ENCODE assay signal across 16 cellular contexts in genomic region chr18:22981274-22982133, GRCh38. TPM values are rescaled to one million over a fixed set of nuclear protein-coding genes. Genes with fewer than 3 reads are reported as not detected.
DNase-seq lines count a peak whose midpoint lies in the region; ATAC-seq, FAIRE-seq and TF ChIP-seq lines count a peak whose summit lies in the region.
"Had no signal": no experiment of that assay in that cellular context is flagged by ENCODE, and none has a peak within 500 bp of the region (broad histone marks: within the 10 kb centered on the region; RNA-seq: fewer than 3 reads in every experiment).

No MANE protein-coding gene starts in this region.

- H3K36me3 ChIP-seq in cardiac muscle cell (peaks cover 7% of the 10 kb centered on the region), HepG2 (replicated peaks in 1 of 2; ENCODE audit: control insufficient read depth in 1 of 2, insufficient read depth in 2 of 2, low read length in 2 of 2) (peaks cover 3 to 29% of the 10 kb centered on the region in 2 experiments; a peak in 2 of 5 replicates)

- no peak for FAIRE-seq in HepG2 (lab: Jason Lieb, UNC)
- FAIRE-seq: A204.1, H54 had no signal

- H3K9me3 Mint-ChIP-seq in WTC11 = no peaks in the 10 kb centered on the region
- no peaks in the 10 kb centered on the region for H3K9me3 Mint-ChIP-seq in activated T-cell treated with anti-CD3 and anti-CD28 coated beads, Interleukin-2, amount 50 U/mL, for 72 hours

- no peak for TF ChIP-seq POLR2A in HepG2 (IDR thresholded peaks at IDR 0.05; ENCODE audit: insufficient read depth in 1 of 2, low read depth in 2 of 2, low read length in 2 of 2)

- H3K9me3 ChIP-seq in cardiac muscle cell (ENCODE audit: low read depth) (no peaks in the 10 kb centered on the region), HepG2 (ENCODE audit: low read length) (no peaks in the 10 kb centered on the region)

- H3K27me3 ChIP-seq in cardiac muscle cell = no peaks in the 10 kb centered on the region
- no peaks in the 10 kb centered on the region for H3K27me3 ChIP-seq in HepG2 (ENCODE audit: control insufficient read depth in 1 of 2, insufficient read depth in 2 of 2, low read length in 2 of 2)

- 94% methylated on average over 6 of the region's 6 CpGs for WGBS in HepG2 (ENCODE audit: low lambda C conversion rate)

- no peak overlapping the region for H3K4me2 ChIP-seq in HepG2 (ENCODE audit: low read depth, low read length)

- H2AFZ ChIP-seq in HepG2 (ENCODE audit: low read length) = no peak overlapping the region

- peaks cover 15% of the 10 kb centered on the region for H3K4me1 Mint-ChIP-seq in WTC11
- H3K4me1 Mint-ChIP-seq in activated T-cell treated with anti-CD3 and anti-CD28 coated beads, Interleukin-2, amount 50 U/mL, for 72 hours (ENCODE audit: low read depth) = peaks cover 18% of the 10 kb centered on the region

- intact Hi-C loops in cardiac septum (cut with DNase I) (loop anchor here (5.0 to 10.0 kb wide), 2 partner anchors 49 to 187 kb away; partner anchors contain the start of gene RBBP8), HepG2 (cut with micrococcal nuclease; ENCODE audit: unreplicated experiment) (loop anchor here (5.0 kb wide), 1 partner anchor 184 kb away; no protein-coding TSS in a partner anchor)

- no peak for DNase-seq in cardiac muscle cell (ENCODE audit: low read depth in 1 of 2, low spot score in 1 of 2)
- DNase-seq in cardiac septum (ENCODE audit: low spot score) = no peak
- no peak for DNase-seq in WTC11 (ENCODE audit: low spot score)
- DNase-seq in HepG2 (ENCODE audit: low spot score) = no peak
- no peak for DNase-seq in NCI-H2029 (lab: John Stamatoyannopoulos, UW)
- no peak for DNase-seq in activated T-cell treated with anti-CD3 and anti-CD28 coated beads, Interleukin-2, amount 50 U/mL, for 72 hours
- DNase-seq: COR-L47, Kasumi-1, NCI-H1930, NCI-H524 treated with DMSO at 0.1 percent for 48 hours, PC-3 had no signal

- H3K27ac ChIP-seq in cardiac muscle cell (peak overlapping the region; percentile 67), HepG2 (ENCODE audit: extremely low read length, insufficient read depth, low read length) (no peak overlapping the region)
- H3K27ac ChIP-seq: C4-2B had no signal

- no peak overlapping the region for H3K9ac ChIP-seq in HepG2 (ENCODE audit: insufficient read depth, low read depth, low read length)

- POLR2A ChIA-PET in WTC11 (lab: Charles Lee) = no interaction called here
- POLR2A ChIA-PET in HepG2 (lab: Yijun Ruan, JAX) = no interaction called here

- ATAC-seq in WTC11 (no peak), HepG2 (no peak), GM18520 (IDR thresholded peaks at IDR 0.05; ENCODE audit: unreplicated experiment) (no peak), HG02642 (IDR thresholded peaks at IDR 0.05; ENCODE audit: poor library complexity, unreplicated experiment) (no peak)
- ATAC-seq in activated T-cell treated with anti-CD3 and anti-CD28 coated beads, Interleukin-2, amount 50 U/mL, for 72 hours (replicated peaks in 1 of 2) = no peak
- ATAC-seq: PC-3 had no signal

- in situ Hi-C loops in HepG2 (cut with HindIII; ENCODE audit: extremely low pct_ligation_motif_present, low pct_unique_long_range_greater_than_20kb) = no loop called here

- CTCF ChIA-PET in WTC11 (lab: Charles Lee) (interaction anchor here (0.7 to 3.0 kb wide), 6 partner anchors 27 to 799 kb away, joined by 3 to 37 read pairs (median 3); no protein-coding TSS in a partner anchor), HepG2 (lab: Yijun Ruan, JAX; ENCODE audit: low intra/inter-chr PET ratio, low total read pairs) (no interaction called here)

- TF ChIP-seq EP300 in HepG2 (IDR thresholded peaks at IDR 0.05; ENCODE audit: low read depth in 2 of 2, low read length in 2 of 2) (no peak), HepG2 (CRISPR knock-in tag; IDR thresholded peaks at IDR 0.05; ENCODE audit: borderline replicate concordance) (no peak)

- H3K4me1 ChIP-seq in cardiac muscle cell (ENCODE audit: low read depth) = peaks cover 3% of the 10 kb centered on the region
- no peaks in the 10 kb centered on the region for H3K4me1 ChIP-seq in HepG2 (ENCODE audit: insufficient read depth, low read length)

- no peak overlapping the region for H3K4me3 Mint-ChIP-seq in WTC11
- H3K4me3 Mint-ChIP-seq in activated T-cell treated with anti-CD3 and anti-CD28 coated beads, Interleukin-2, amount 50 U/mL, for 72 hours = no peak overlapping the region

- no TSS peak for BruUV-seq in HepG2 (replicated peaks; lab: Mats Ljungman, UMichigan)

- peaks cover 9% of the 10 kb centered on the region; the same call in 1 of the 2 replicates for H3K36me3 Mint-ChIP-seq in WTC11
- peaks cover 7 to 15% of the 10 kb centered on the region in 2 donors for H3K36me3 Mint-ChIP-seq in activated T-cell treated with anti-CD3 and anti-CD28 coated beads, Interleukin-2, amount 50 U/mL, for 72 hours (ENCODE audit: insufficient read depth in 2 of 2)

- H3K79me2 ChIP-seq in HepG2 (ENCODE audit: insufficient read depth, low read length) = no peaks in the 10 kb centered on the region

- H3K27ac Mint-ChIP-seq in WTC11 = peak overlapping the region; percentile 16
- H3K27ac Mint-ChIP-seq in activated T-cell treated with anti-CD3 and anti-CD28 coated beads, Interleukin-2, amount 50 U/mL, for 72 hours = no peak overlapping the region

- H3K4me3 ChIP-seq in cardiac muscle cell (no peak overlapping the region), HepG2 (replicated peaks in 1 of 3; ENCODE audit: insufficient read depth in 1 of 3, low read depth in 2 of 3, low read length in 3 of 3) (no peak overlapping the region)

- TF ChIP-seq CTCF in cardiac muscle cell (IDR thresholded peaks at IDR 0.05; ENCODE audit: low read depth, low read length) (no peak), WTC11 (IDR thresholded peaks at IDR 0.05) (no peak), HepG2 (CRISPR knock-in tag; IDR thresholded peaks at IDR 0.05) (no peak)

- TF ChIP-seq RAD21 in HepG2 (CRISPR knock-in tag; IDR thresholded peaks at IDR 0.05) = no peak

- no peaks in the 10 kb centered on the region for H3K27me3 Mint-ChIP-seq in WTC11 (ENCODE audit: low read depth)
- no peaks in the 10 kb centered on the region for H3K27me3 Mint-ChIP-seq in activated T-cell treated with anti-CD3 and anti-CD28 coated beads, Interleukin-2, amount 50 U/mL, for 72 hours (ENCODE audit: low read depth)

- H4K20me1 ChIP-seq in HepG2 (ENCODE audit: insufficient read depth, low read length) = no peaks in the 10 kb centered on the region

TF ChIP-seq in WTC11, 78 proteins besides CTCF, POLR2A, EP300 and RAD21 (continues in another document):
- no peak for TF ChIP-seq ATF3 (CRISPR knock-in tag; conservative IDR thresholded peaks at IDR 0.05)
- TF ChIP-seq PRRX2 (CRISPR knock-in tag; IDR thresholded peaks at IDR 0.05) = no peak
- no peak for TF ChIP-seq MAX (CRISPR knock-in tag; IDR thresholded peaks at IDR 0.05)

TF ChIP-seq in HepG2, 621 proteins besides CTCF, POLR2A, EP300 and RAD21:
- peak; percentile 25; the same call in 1 of the 2 replicates for TF ChIP-seq CEBPB (IDR thresholded peaks at IDR 0.05; ENCODE audit: borderline replicate concordance, low read depth, low read length)
- TF ChIP-seq TSC22D2 (CRISPR knock-in tag; IDR thresholded peaks at IDR 0.05; ENCODE audit: borderline replicate concordance) = no peak
TF ChIP-seq in HepG2: peak in this region for 1.

RNA-seq across cellular contexts. Expression of gene RBBP8, which starts 48.4 kb away (rescaled TPM):
- 20.6 and 30.1 TPM in 2 replicates for total RNA-seq in cardiac muscle cell
- polyA plus RNA-seq in cardiac muscle cell = 27.4 and 30.3 TPM in 2 replicates
- 7.2 TPM for total RNA-seq in cardiac septum
- total RNA-seq in WTC11 (2021) = 31.5 to 38.3 TPM (median 33.3 TPM) in 3 replicates
- total RNA-seq in HepG2 (2016; rRNA removed; fragmentation: Illumina TruSeq; extraction: Trizol) = 47.4 and 68.5 TPM in 2 replicates
- 30.0 and 33.7 TPM in 2 replicates for total RNA-seq in HepG2 (2016; cell fraction: cytosol; rRNA removed; fragmentation: Illumina TruSeq; extraction: Trizol; ENCODE audit: low read depth)
- 41.7 and 67.3 TPM in 2 replicates for total RNA-seq in HepG2 (2016; cell fraction: insoluble cytoplasmic fraction; rRNA removed; fragmentation: Illumina TruSeq; extraction: Trizol)
- total RNA-seq in HepG2 (2016; cell fraction: membrane; rRNA removed; fragmentation: Illumina TruSeq; extraction: Trizol) = 54.2 and 60.1 TPM in 2 replicates
- 31.6 and 34.5 TPM in 2 replicates for total RNA-seq in HepG2 (2016; cell fraction: nucleus; rRNA removed; fragmentation: Illumina TruSeq; extraction: Trizol)
- 10.9 and 14.2 TPM in 2 replicates for polyA plus RNA-seq in HepG2 (2011; rRNA removed)
- polyA plus RNA-seq in HepG2 (2011; cell fraction: cytosol; rRNA removed) = 4.7 and 9.6 TPM in 2 replicates
- 2.7 and 4.2 TPM in 2 replicates for polyA plus RNA-seq in HepG2 (2011; cell fraction: nucleus; rRNA removed)
- 17.4 and 18.9 TPM in 2 replicates for polyA plus RNA-seq in HepG2 (2012)
- polyA plus RNA-seq in HepG2 (2016; cell fraction: cytosol; fragmentation: Illumina TruSeq; extraction: Trizol; ENCODE audit: low read depth) = 18.4 and 18.5 TPM in 2 replicates
- 52.2 and 53.7 TPM in 2 replicates for polyA plus RNA-seq in HepG2 (2016; cell fraction: insoluble cytoplasmic fraction; fragmentation: Illumina TruSeq; extraction: Trizol; ENCODE audit: low read depth)
- 33.1 and 36.4 TPM in 2 replicates for polyA plus RNA-seq in HepG2 (2016; cell fraction: membrane; fragmentation: Illumina TruSeq; extraction: Trizol; ENCODE audit: low read depth)
- polyA plus RNA-seq in HepG2 (2016; cell fraction: nucleus; fragmentation: Illumina TruSeq; extraction: Trizol; ENCODE audit: insufficient read depth, low read depth) = 23.3 and 24.4 TPM in 2 replicates
- 4.0 and 26.1 TPM in 2 replicates for polyA minus RNA-seq in HepG2 (2011; rRNA and poly(A)+ RNA removed; ENCODE audit: low replicate concordance)
- 13.6 and 17.0 TPM in 2 replicates for polyA minus RNA-seq in HepG2 (2011; cell fraction: cytosol; rRNA and poly(A)+ RNA removed)
- 21.3 and 28.7 TPM in 2 replicates for polyA minus RNA-seq in HepG2 (2011; cell fraction: nucleus; rRNA and poly(A)+ RNA removed)
- 10 to 100 TPM; 57.2 to 64.2 TPM for total RNA-seq in activated T-cell treated with anti-CD3 and anti-CD28 coated beads, Interleukin-2, amount 50 U/mL, for 72 hours
